17 cellular contexts compared by ENCODE assay signal in genomic region chr12:73612571-73612970, GRCh38.
DNase-seq lines count a peak whose midpoint lies in the region; ATAC-seq and TF ChIP-seq lines count a peak whose summit lies in the region.
"Had no signal": no experiment of that assay in that cellular context is flagged by ENCODE, and none has a peak within 500 bp of the region (broad histone marks: within the 10 kb centered on the region; RNA-seq: fewer than 3 reads in every experiment).

No MANE protein-coding gene starts in this region.

- H3K4me3 Mint-ChIP-seq in mesothelial cell of epicardium (no peak overlapping the region), H9 (no peak overlapping the region)
- H3K4me3 Mint-ChIP-seq: CD8-positive, alpha-beta memory T cell; GM23338 had no signal

- H2BK20ac ChIP-seq in H9 (ENCODE audit: low read depth, low read length, poor library complexity, severe bottlenecking) = no peak overlapping the region

- H2BK15ac ChIP-seq in H9 (ENCODE audit: low read depth, low read length) = no peak overlapping the region

- no peaks in the 10 kb centered on the region for H3K9me3 ChIP-seq in H9 (ENCODE audit: control insufficient read depth, low read depth, low read length)
- H3K9me3 ChIP-seq: A549; BLaER1 treated with 17β-estradiol and CSF1 and Interleukin-3, amounts not matched to agents 10 nM and 100 nM; SJCRH30 had no signal

- no peaks in the 10 kb centered on the region for H3K36me3 Mint-ChIP-seq in mesothelial cell of epicardium
- peaks cover 0 to 4% (median 3%) of the 10 kb centered on the region in 3 experiments; a peak in 3 of 7 replicates for H3K36me3 Mint-ChIP-seq in H9 (ENCODE audit: insufficient read depth in 1 of 3, low read depth in 3 of 3)
- H3K36me3 Mint-ChIP-seq: CD8-positive, alpha-beta memory T cell had no signal

- H3K27ac ChIP-seq in VCaP (peak overlapping the region; percentile 18; the same call in 1 of the 2 replicates), H9 (ENCODE audit: insufficient read length, low read depth, low read length) (no peak overlapping the region)
- H3K27ac ChIP-seq: A549; BLaER1 treated with 17β-estradiol and CSF1 and Interleukin-3, amounts not matched to agents 10 nM and 100 nM; SJCRH30 had no signal

- H3K27ac Mint-ChIP-seq in mesothelial cell of epicardium (peak overlapping the region; percentile 57), H9 (no peak overlapping the region)
- H3K27ac Mint-ChIP-seq: GM23338 had no signal

- H3K9me3 Mint-ChIP-seq in mesothelial cell of epicardium (peaks cover 9% of the 10 kb centered on the region), H9 (peaks cover 4 to 6% of the 10 kb centered on the region in 2 experiments; a peak in 3 of 5 replicates)

- no peak overlapping the region for H3K4me2 ChIP-seq in H9 (ENCODE audit: insufficient read depth, insufficient read length, low read length)
- H3K4me2 ChIP-seq: A549; BLaER1 treated with 17β-estradiol and CSF1 and Interleukin-3, amounts not matched to agents 10 nM and 100 nM; GM23338 had no signal

- no peak overlapping the region for H2BK120ac ChIP-seq in H9 (ENCODE audit: low read depth, low read length, poor library complexity, severe bottlenecking)

- H4K8ac ChIP-seq in H9 (replicated peaks; ENCODE audit: insufficient read length, low read depth, low read length) = no peak overlapping the region

- H3K14ac ChIP-seq in H9 (ENCODE audit: insufficient read depth, low read length) = no peak overlapping the region

- no peak overlapping the region for H3K9ac ChIP-seq in H9 (ENCODE audit: extremely low read depth, insufficient read length, low read length)
- H3K9ac ChIP-seq: BLaER1 treated with 17β-estradiol and CSF1 and Interleukin-3, amounts not matched to agents 10 nM and 100 nM had no signal

- no peaks in the 10 kb centered on the region for H4K20me1 ChIP-seq in H9 (ENCODE audit: control insufficient read depth, insufficient read depth, insufficient read length)
- H4K20me1 ChIP-seq: BLaER1 treated with 17β-estradiol and CSF1 and Interleukin-3, amounts not matched to agents 10 nM and 100 nM had no signal

- TF ChIP-seq CTCF in LNCaP clone FGC (IDR thresholded peaks at IDR 0.05; ENCODE audit: control insufficient read depth, extremely low read depth, insufficient read depth) (no peak), VCaP (conservative IDR thresholded peaks at IDR 0.05) (no peak), mesothelial cell of epicardium (IDR thresholded peaks at IDR 0.05; ENCODE audit: unreplicated experiment) (no peak), H9 (conservative IDR thresholded peaks at IDR 0.05) (no peak)

- H3K4me1 ChIP-seq in H9 (ENCODE audit: insufficient read depth, low read length) = no peaks in the 10 kb centered on the region
- H3K4me1 ChIP-seq: A549; BLaER1 treated with 17β-estradiol and CSF1 and Interleukin-3, amounts not matched to agents 10 nM and 100 nM; SJCRH30 had no signal

- no peak overlapping the region for H4K5ac ChIP-seq in H9 (ENCODE audit: insufficient read length, low read depth, low read length)

- no peak overlapping the region for H3K4ac ChIP-seq in H9 (ENCODE audit: low read depth, low read length)

- no peaks in the 10 kb centered on the region for H3K23me2 ChIP-seq in H9 (ENCODE audit: insufficient read length, low read depth, low read length, poor library complexity, severe bottlenecking)

- no peak overlapping the region for H2BK5ac ChIP-seq in H9 (ENCODE audit: insufficient read length, low read length)

- no peak overlapping the region for H2AK5ac ChIP-seq in H9 (ENCODE audit: insufficient read length, low read length)

- H3K56ac ChIP-seq in H9 (ENCODE audit: insufficient read length, low read depth, low read length) = no peak overlapping the region

- peak; percentile 41 for DNase-seq in A172 (ENCODE audit: low spot score)
- peak; percentile 79 for DNase-seq in LNCaP clone FGC (ENCODE audit: low read depth)
- DNase-seq in mesothelial cell of epicardium (ENCODE audit: low spot score in 2 of 2, unreplicated experiment in 2 of 2) = no peak
- no peak for DNase-seq in OCI-M2 (lab: John Stamatoyannopoulos, UW; ENCODE audit: unreplicated experiment)
- DNase-seq in H9 = no peak
- DNase-seq: CD8-positive, alpha-beta memory T cell; NCI-H1105; NCI-H187 treated with DMSO at 0.1 percent for 48 hours; NCI-H510A; NCI-H774; SJCRH30 had no signal

- no peaks in the 10 kb centered on the region for H3K79me1 ChIP-seq in H9 (ENCODE audit: insufficient read depth, low read depth, low read length, poor library complexity, severe bottlenecking)

- H3K4me3 ChIP-seq in LNCaP clone FGC (ENCODE audit: low read depth, low read length) = no peak overlapping the region
- H3K4me3 ChIP-seq: A549; BLaER1 treated with 17β-estradiol and CSF1 and Interleukin-3, amounts not matched to agents 10 nM and 100 nM; GM23338; SJCRH30 had no signal

- no peak overlapping the region for H2BK12ac ChIP-seq in H9 (ENCODE audit: insufficient read length, low read depth, low read length)

- H3K79me2 ChIP-seq in H9 (ENCODE audit: insufficient read depth, low read length) = no peaks in the 10 kb centered on the region

- no peak overlapping the region for H3K23ac ChIP-seq in H9 (ENCODE audit: insufficient read length, low read depth, low read length)

- no peak overlapping the region for H2AFZ ChIP-seq in H9 (ENCODE audit: low read length)
- H2AFZ ChIP-seq: GM23338 had no signal

- H4K91ac ChIP-seq in H9 (ENCODE audit: insufficient read length, low read depth, low read length) = no peak overlapping the region

- no peak overlapping the region for H3K18ac ChIP-seq in H9 (ENCODE audit: insufficient read length, low read depth, low read length)

- no peaks in the 10 kb centered on the region for H3K27me3 ChIP-seq in H9 (ENCODE audit: insufficient read depth, low read length)
- H3K27me3 ChIP-seq: BLaER1 treated with 17β-estradiol and CSF1 and Interleukin-3, amounts not matched to agents 10 nM and 100 nM; SJCRH30 had no signal

- H3K27me3 Mint-ChIP-seq in mesothelial cell of epicardium (ENCODE audit: low read depth) (no peaks in the 10 kb centered on the region), H9 (ENCODE audit: low read depth) (no peaks in the 10 kb centered on the region)
- H3K27me3 Mint-ChIP-seq: CD8-positive, alpha-beta memory T cell had no signal

- H3T11ph ChIP-seq in H9 (ENCODE audit: low read length) = no peak overlapping the region

- no peak for ATAC-seq in HG03135 (IDR thresholded peaks at IDR 0.05; ENCODE audit: unreplicated experiment)
- ATAC-seq: A549, GM23338, HepG2 had no signal

- H3K4me1 Mint-ChIP-seq in mesothelial cell of epicardium = peaks cover 20% of the 10 kb centered on the region
- H3K4me1 Mint-ChIP-seq in H9 = peaks cover 4 to 6% of the 10 kb centered on the region in 2 experiments; a peak in 3 of 4 replicates
- H3K4me1 Mint-ChIP-seq: CD8-positive, alpha-beta memory T cell had no signal

Comparison
In these comparisons a context has a peak if more than half of its experiments do, and no peak if none do; other contexts are left out.
1. DNase-seq: peak in A172 (single experiment) and LNCaP clone FGC (single experiment); none in mesothelial cell of epicardium (0 of 2), OCI-M2 (single experiment) and H9 (single experiment).